In the genomic region with DNA sequence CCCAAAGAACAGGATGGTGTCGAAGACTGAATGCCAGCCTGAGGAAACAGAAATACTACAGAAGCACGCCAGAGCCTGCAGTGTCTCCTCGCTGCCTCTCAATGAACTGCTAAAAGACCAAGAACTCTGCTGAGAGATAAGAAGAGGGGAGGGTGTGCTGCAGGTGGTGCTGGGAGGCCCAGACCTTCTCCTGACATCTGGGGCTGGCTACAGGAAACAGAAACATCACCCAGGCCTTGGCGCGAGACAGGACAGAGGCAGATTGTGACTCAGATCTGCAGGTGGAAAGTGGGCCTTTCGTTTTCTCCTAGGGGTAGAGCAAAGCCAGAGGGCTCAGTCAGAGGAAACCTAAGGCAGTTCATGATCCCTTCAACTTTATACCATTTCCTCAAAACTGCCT, we compare ENCODE assay signal across 19 cellular contexts.
"Had no signal": no experiment of that assay in that cellular context is flagged by ENCODE, and none has a peak within 500 bp of the region (broad histone marks: within the 10 kb centered on the region; RNA-seq: fewer than 3 reads in every experiment).

No MANE protein-coding gene starts in this region.

- H3K27me3 ChIP-seq: cardiac muscle cell, hepatocyte, neutrophil, sigmoid colon, spleen, tibial artery, uterus had no signal

- DNase-seq: activated CD4-positive, alpha-beta T cell treated with anti-CD3 and anti-CD28 coated beads, Interleukin-2, amount 50 U/mL, for 1 hour; activated CD4-positive, CD25-positive, alpha-beta regulatory T cell treated with anti-CD3 and anti-CD28 coated beads, Interleukin-2, amount 50 U/mL, for 72 hours; activated CD8-positive, alpha-beta memory T cell treated with anti-CD3 and anti-CD28 coated beads, Interleukin-2, amount 50 U/mL, for 4 hours; activated gamma-delta T cell; activated T-cell treated with anti-CD3 and anti-CD28 coated beads, Interleukin-2, amount 50 U/mL, for 48 hours; dermis blood vessel endothelial cell; left cardiac atrium; naive thymus-derived CD8-positive, alpha-beta T cell; sigmoid colon; spleen; stimulated activated CD4-positive, alpha-beta T cell treated with anti-CD3 and anti-CD28 coated beads, Interleukin-4, amount 100 ng/mL, for 4 hours; stimulated activated naive CD4-positive, alpha-beta T cell treated with Interleukin-2 at 50 U/mL for 16 hours; tibial artery; uterus had no signal

- H3K4me2 ChIP-seq: hepatocyte had no signal

- H3K4me3 ChIP-seq: cardiac muscle cell, hepatocyte, sigmoid colon, spleen, tibial artery, uterus had no signal

- H3K27me3 Mint-ChIP-seq: activated naive CD4-positive, alpha-beta T cell treated with anti-CD3 and anti-CD28 coated beads, Interleukin-2, amount 50 U/mL, for 24 hours had no signal

- H3K4me3 Mint-ChIP-seq: activated naive CD4-positive, alpha-beta T cell treated with anti-CD3 and anti-CD28 coated beads, Interleukin-2, amount 50 U/mL, for 24 hours; naive thymus-derived CD8-positive, alpha-beta T cell had no signal

- H2AFZ ChIP-seq: hepatocyte, parathyroid adenoma had no signal

- H3K27ac Mint-ChIP-seq: activated naive CD4-positive, alpha-beta T cell treated with anti-CD3 and anti-CD28 coated beads, Interleukin-2, amount 50 U/mL, for 24 hours; naive thymus-derived CD8-positive, alpha-beta T cell had no signal

- H3K9me3 ChIP-seq: sigmoid colon, tibial artery, uterus had no signal

- H3K4me1 ChIP-seq: parathyroid adenoma, sigmoid colon, spleen, uterus had no signal

- H3K36me3 Mint-ChIP-seq: activated naive CD4-positive, alpha-beta T cell treated with anti-CD3 and anti-CD28 coated beads, Interleukin-2, amount 50 U/mL, for 24 hours; naive thymus-derived CD8-positive, alpha-beta T cell had no signal

- H3K27ac ChIP-seq: cardiac muscle cell, hepatocyte, neutrophil, parathyroid adenoma, sigmoid colon, spleen, uterus had no signal

- H3K36me3 ChIP-seq: cardiac muscle cell, neutrophil, sigmoid colon, spleen, tibial artery, uterus had no signal

- ATAC-seq: naive thymus-derived CD8-positive, alpha-beta T cell had no signal

- H3K9ac ChIP-seq: parathyroid adenoma had no signal

- H3K4me1 Mint-ChIP-seq: activated naive CD4-positive, alpha-beta T cell treated with anti-CD3 and anti-CD28 coated beads, Interleukin-2, amount 50 U/mL, for 24 hours; naive thymus-derived CD8-positive, alpha-beta T cell had no signal
